8 cellular contexts compared by ENCODE assay signal in genomic region chr1:51535006-51535592, GRCh38. TPM values are rescaled to one million over a fixed set of nuclear protein-coding genes. Genes with fewer than 3 reads are reported as not detected.
A peak's percentile ranks its signal among the peaks of the same experiment; 100 is the strongest.
DNase-seq lines count a peak whose midpoint lies in the region; TF ChIP-seq lines count a peak whose summit lies in the region.

No MANE protein-coding gene starts in this region.

- no peaks in the 10 kb centered on the region for H3K36me3 ChIP-seq in stomach

- TF ChIP-seq EP300 in stomach (IDR thresholded peaks at IDR 0.05), result no peak

- WGBS in stomach, 5 donors, result 8 to 19% (median 10%) methylated on average over 3 of the region's 3 CpGs

- H3K4me1 ChIP-seq in stomach, result peaks cover 0 to 9% (median 0%) of the 10 kb centered on the region in 4 donors

- H3K9me3 ChIP-seq in stomach, result no peaks in the 10 kb centered on the region

- H3K27me3 ChIP-seq in stomach, result no peaks in the 10 kb centered on the region

- DNase-seq in NCI-H2107 treated with DMSO at 0.1 percent for 48 hours (lab: John Stamatoyannopoulos, UW; ENCODE audit: unreplicated experiment) (peak; percentile 55), NCI-H2107 (lab: John Stamatoyannopoulos, UW) (no peak), HuH-7.5 (ENCODE audit: low spot score) (peak; percentile 18), SW480 (ENCODE audit: low spot score) (peak; percentile 37), kidney tubule cell (ENCODE audit: low spot score) (peak; percentile 46), stomach (peak; percentile 31), NCI-H774 (lab: John Stamatoyannopoulos, UW) (no peak)
- peak; percentile 22 for DNase-seq in central memory CD4-positive, alpha-beta T cell

- TF ChIP-seq POLR2A in stomach (IDR thresholded peaks at IDR 0.05), result no peak

- H3K27ac ChIP-seq in stomach, result peak overlapping the region in 2 of 5 donors; percentile 4 to 16

- H3K4me3 ChIP-seq in stomach, result no peak overlapping the region

- peak in 5 of 7 experiments; percentile 58 to 66 (median 59) for TF ChIP-seq CTCF in stomach (IDR thresholded peaks at IDR 0.05)

- intact Hi-C loops in stomach (cut with DNase I; ENCODE audit: low total_unique reads), result no loop called here

RNA-seq across cellular contexts. Expression of gene EPS15, which starts 16.0 kb away (rescaled TPM):
- 100 to 1,000 TPM in 1 of 5 donors, 10 to 100 TPM in 4; 43.8 to 139 (median 67.4) TPM for total RNA-seq in stomach
- 10 to 100 TPM; 13.3 to 23.4 (median 15.3) TPM for polyA plus RNA-seq in stomach

Comparison
In these comparisons a context has a peak if more than half of its experiments do, and no peak if none do; other contexts are left out.
1. DNase-seq: peak in NCI-H2107 treated with DMSO at 0.1 percent for 48 hours (single experiment), HuH-7.5 (single experiment), SW480 (single experiment), central memory CD4-positive, alpha-beta T cell (single experiment), kidney tubule cell (single experiment) and stomach (single experiment); none in NCI-H2107 (single experiment) and NCI-H774 (single experiment).